ENCODE assay signal across 8 cellular contexts in genomic region chr3:50600841-50601591, GRCh38. TPM values are rescaled to one million over a fixed set of nuclear protein-coding genes. Genes with fewer than 3 reads are reported as not detected.
DNase-seq lines count a peak whose midpoint lies in the region; ATAC-seq lines count a peak whose summit lies in the region.

No MANE protein-coding gene starts in this region.

- ATAC-seq in HG02678 (IDR thresholded peaks at IDR 0.05; ENCODE audit: unreplicated experiment): peak; percentile 62
- no peak for ATAC-seq in GM19035 (IDR thresholded peaks at IDR 0.05; ENCODE audit: unreplicated experiment)

- peak overlapping the region; percentile 77 for H3K27ac ChIP-seq in mesodermal cell (ENCODE audit: low read depth, low read length, severe bottlenecking)

- H3K4me3 ChIP-seq in mesodermal cell (ENCODE audit: extremely low read depth, insufficient read depth, low read length, poor library complexity, severe bottlenecking): no peak overlapping the region

- H3K4me1 Mint-ChIP-seq in activated CD4-positive, alpha-beta memory T cell treated with anti-CD3 and anti-CD28 coated beads for 36 hours (ENCODE audit: low read depth): peaks cover 81% of the 10 kb centered on the region
- peaks cover 83% of the 10 kb centered on the region for H3K4me1 Mint-ChIP-seq in dendritic cell treated with granulocyte-macrophage colony-stimulating factor and Interleukin-4, amounts not matched to agents 40 ng/mL and 50 ng/mL, for 4 days (ENCODE audit: low read depth)

- WGBS in mesodermal cell (ENCODE audit: insufficient coverage in 2 of 2), 2 experiments: 82 to 86% methylated on average over 11 of the region's 14 CpGs

- H3K4me1 ChIP-seq in mesodermal cell (ENCODE audit: control insufficient read depth, insufficient read depth, low read length, poor library complexity, severe bottlenecking): peaks cover 8% of the 10 kb centered on the region

- POLR2A ChIA-PET in activated CD4-positive, alpha-beta memory T cell treated with anti-CD3 and anti-CD28 coated beads for 36 hours (lab: Charles Lee): interaction anchor here (0.7 to 24.8 kb wide), 6 partner anchors 11 to 790 kb away, joined by 3 to 1013 read pairs (median 144); partner anchors contain the start of genes C3orf18, CISH, HEMK1 and MAPKAPK3

- H3K9me3 ChIP-seq in mesodermal cell (ENCODE audit: control insufficient read depth, low read length): no peaks in the 10 kb centered on the region

- H3K36me3 ChIP-seq in mesodermal cell (ENCODE audit: control insufficient read depth, insufficient read depth, low read length): no peaks in the 10 kb centered on the region

- intact Hi-C loops in activated CD4-positive, alpha-beta memory T cell treated with anti-CD3 and anti-CD28 coated beads for 36 hours (cut with micrococcal nuclease): loop anchor here (1.0 to 10.0 kb wide), 6 partner anchors 11 to 1674 kb away; partner anchors contain the start of genes GNAI2, RASSF1 and WDR82
- intact Hi-C loops in dendritic cell treated with granulocyte-macrophage colony-stimulating factor and Interleukin-4, amounts not matched to agents 40 ng/mL and 50 ng/mL, for 4 days (cut with micrococcal nuclease): loop anchor here (1.0 kb wide), 1 partner anchor 9 kb away; no protein-coding TSS in a partner anchor

- peak overlapping the region; percentile 100 for H3K27ac Mint-ChIP-seq in activated CD4-positive, alpha-beta memory T cell treated with anti-CD3 and anti-CD28 coated beads for 36 hours
- H3K27ac Mint-ChIP-seq in dendritic cell treated with granulocyte-macrophage colony-stimulating factor and Interleukin-4, amounts not matched to agents 40 ng/mL and 50 ng/mL, for 4 days: peak overlapping the region; percentile 99

- peaks cover 70% of the 10 kb centered on the region for H3K36me3 Mint-ChIP-seq in activated CD4-positive, alpha-beta memory T cell treated with anti-CD3 and anti-CD28 coated beads for 36 hours
- peaks cover 72% of the 10 kb centered on the region for H3K36me3 Mint-ChIP-seq in dendritic cell treated with granulocyte-macrophage colony-stimulating factor and Interleukin-4, amounts not matched to agents 40 ng/mL and 50 ng/mL, for 4 days (ENCODE audit: low read depth)

- DNase-seq in DMS 273 (lab: John Stamatoyannopoulos, UW; ENCODE audit: unreplicated experiment) (peak; percentile 96), NCI-H446 (lab: John Stamatoyannopoulos, UW) (peak; percentile 64 to 89)
- peak; percentile 98 for DNase-seq in activated CD4-positive, alpha-beta memory T cell treated with anti-CD3 and anti-CD28 coated beads for 36 hours
- peak; percentile 91 to 96 for DNase-seq in stimulated activated CD8-positive, alpha-beta memory T cell treated with anti-CD3 and anti-CD28 coated beads, Interleukin-15, amount 100 ng/mL, for 48 hours (ENCODE audit: low read depth in 2 of 2)

- no peaks in the 10 kb centered on the region for H3K27me3 Mint-ChIP-seq in activated CD4-positive, alpha-beta memory T cell treated with anti-CD3 and anti-CD28 coated beads for 36 hours
- no peaks in the 10 kb centered on the region for H3K27me3 Mint-ChIP-seq in dendritic cell treated with granulocyte-macrophage colony-stimulating factor and Interleukin-4, amounts not matched to agents 40 ng/mL and 50 ng/mL, for 4 days

- no peaks in the 10 kb centered on the region for H3K9me3 Mint-ChIP-seq in activated CD4-positive, alpha-beta memory T cell treated with anti-CD3 and anti-CD28 coated beads for 36 hours
- no peaks in the 10 kb centered on the region for H3K9me3 Mint-ChIP-seq in dendritic cell treated with granulocyte-macrophage colony-stimulating factor and Interleukin-4, amounts not matched to agents 40 ng/mL and 50 ng/mL, for 4 days

- CTCF ChIA-PET in activated CD4-positive, alpha-beta memory T cell treated with anti-CD3 and anti-CD28 coated beads for 36 hours (lab: Charles Lee): interaction anchor here (0.7 to 20.7 kb wide), 4 partner anchors 12 to 62 kb away, joined by 3 to 908 read pairs (median 192); partner anchors contain the start of genes C3orf18, CISH, HEMK1 and MAPKAPK3

- H3K4me3 Mint-ChIP-seq in activated CD4-positive, alpha-beta memory T cell treated with anti-CD3 and anti-CD28 coated beads for 36 hours: peak overlapping the region; percentile 98
- H3K4me3 Mint-ChIP-seq in dendritic cell treated with granulocyte-macrophage colony-stimulating factor and Interleukin-4, amounts not matched to agents 40 ng/mL and 50 ng/mL, for 4 days: peak overlapping the region; percentile 33

RNA-seq across cellular contexts. Expression of gene CISH, which starts 10.6 kb away (rescaled TPM):
- total RNA-seq in activated CD4-positive, alpha-beta memory T cell treated with anti-CD3 and anti-CD28 coated beads for 36 hours: 100 to 1,000 TPM; 319 TPM
- polyA plus RNA-seq in mesodermal cell (2013, experiment 1 of 2): 4.3 TPM
- polyA plus RNA-seq in mesodermal cell (2013, experiment 2 of 2): 3.9 TPM

RNA-seq across cellular contexts. Expression of gene MAPKAPK3, which starts 15.9 kb away (rescaled TPM):
- total RNA-seq in activated CD4-positive, alpha-beta memory T cell treated with anti-CD3 and anti-CD28 coated beads for 36 hours: 100 to 1,000 TPM; 186 to 187 TPM
- 19.4 TPM for polyA plus RNA-seq in mesodermal cell (2013, experiment 1 of 2)
- polyA plus RNA-seq in mesodermal cell (2013, experiment 2 of 2): 19.2 TPM

RNA-seq across cellular contexts. Expression of gene HEMK1, which starts 31.7 kb away (rescaled TPM):
- total RNA-seq in activated CD4-positive, alpha-beta memory T cell treated with anti-CD3 and anti-CD28 coated beads for 36 hours: 10 to 100 TPM; 78.7 to 82.6 TPM
- polyA plus RNA-seq in mesodermal cell (2013, experiment 1 of 2): 22.7 TPM
- polyA plus RNA-seq in mesodermal cell (2013, experiment 2 of 2): 14.3 TPM

RNA-seq across cellular contexts. Expression of gene C3orf18, which starts 33.5 kb away (rescaled TPM):
- total RNA-seq in activated CD4-positive, alpha-beta memory T cell treated with anti-CD3 and anti-CD28 coated beads for 36 hours: 10 to 100 TPM; 16.7 to 17.0 TPM
- 12.3 TPM for polyA plus RNA-seq in mesodermal cell (2013, experiment 1 of 2)
- polyA plus RNA-seq in mesodermal cell (2013, experiment 2 of 2): 10.0 TPM
